Comparison of ENCODE assay signal across 8 cellular contexts in genomic region chr7:23531794-23532489, GRCh38. TPM values are rescaled to one million over a fixed set of nuclear protein-coding genes. Genes with fewer than 3 reads are reported as not detected.
A peak's percentile ranks its signal among the peaks of the same experiment; 100 is the strongest.
DNase-seq lines count a peak whose midpoint lies in the region; ATAC-seq and TF ChIP-seq lines count a peak whose summit lies in the region.

TRA2A (minus strand) TSS chr7:23531981; CDS start chr7:23531824, 157 bp downstream.

- H3K4me1 ChIP-seq in lung (ENCODE audit: control insufficient read depth in 2 of 2, insufficient read depth in 2 of 2, low read length in 2 of 2): peaks cover 5 to 14% of the 10 kb centered on the region in 2 donors

- no peaks in the 10 kb centered on the region for H3K27me3 ChIP-seq in lung (ENCODE audit: control insufficient read depth, insufficient read depth)

- DNase-seq in COLO829 (ENCODE audit: low spot score) (peak; percentile 99), HT-29 (ENCODE audit: low spot score) (peak; percentile 99), lung (ENCODE audit: low spot score) (peak; percentile 98)
- DNase-seq in NK-92 treated with Interleukin-12 subunit alpha and Interleukin-12 subunit beta, amount 100 ng/mL, for 24 hours (lab: John Stamatoyannopoulos, UW): peak; percentile 84
- DNase-seq in activated CD8-positive, alpha-beta memory T cell treated with anti-CD3 and anti-CD28 coated beads for 24 hours: peak; percentile 98
- peak; percentile 96 for DNase-seq in effector CD4-positive, alpha-beta T cell
- DNase-seq in stimulated activated CD4-positive, alpha-beta T cell treated with anti-CD3 and anti-CD28 coated beads, TNF-alpha, amount 100 ng/mL, for 24 hours (ENCODE audit: low read depth in 3 of 3): peak; percentile 93 to 98 (median 95)

- TF ChIP-seq CTCF in lung (IDR thresholded peaks at IDR 0.05; ENCODE audit: control extremely low read depth, extremely low read depth): no peak

- H3K4me3 ChIP-seq in lung: peak within 1 kb of the TSS; percentile 63

- H3K36me3 ChIP-seq in lung (ENCODE audit: control insufficient read depth in 2 of 2, insufficient read depth in 2 of 2, low read length in 2 of 2): no peaks in the 10 kb centered on the region

- no peaks in the 10 kb centered on the region for H3K9me3 ChIP-seq in lung (ENCODE audit: control insufficient read depth in 2 of 2, insufficient read depth in 1 of 2, low read length in 1 of 2)

- WGBS in lung, 2 donors: 15 to 16% methylated on average over 50 of the region's 50 CpGs

- ATAC-seq in GM21360 (IDR thresholded peaks at IDR 0.05; ENCODE audit: unreplicated experiment) (peak; percentile 95), lung (ENCODE audit: insufficient read depth, low FRiP score) (peak; percentile 95)

- H3K27ac ChIP-seq in lung (ENCODE audit: low read depth in 1 of 2, low read length in 1 of 2): peak within 1 kb of the TSS; percentile 88 to 98

RNA-seq across cellular contexts. Expression of gene TRA2A, which starts in this region (rescaled TPM):
- total RNA-seq in HT-29 (2014; rRNA removed; shearing (Covaris generic)): 31.0 and 45.1 TPM in 2 replicates
- 10 to 100 TPM; 69.5 to 99.0 TPM for total RNA-seq in lung
- polyA plus RNA-seq in lung: 10 to 100 TPM; 46.3 to 95.3 TPM

Comparison
In these comparisons a context has a peak if more than half of its experiments do, and no peak if none do; other contexts are left out.
1. Peak in every context shown above with its lines: DNase-seq, ATAC-seq, H3K4me3 ChIP-seq and H3K27ac ChIP-seq.